ENCODE assay signal across 13 cellular contexts in the genomic region with DNA sequence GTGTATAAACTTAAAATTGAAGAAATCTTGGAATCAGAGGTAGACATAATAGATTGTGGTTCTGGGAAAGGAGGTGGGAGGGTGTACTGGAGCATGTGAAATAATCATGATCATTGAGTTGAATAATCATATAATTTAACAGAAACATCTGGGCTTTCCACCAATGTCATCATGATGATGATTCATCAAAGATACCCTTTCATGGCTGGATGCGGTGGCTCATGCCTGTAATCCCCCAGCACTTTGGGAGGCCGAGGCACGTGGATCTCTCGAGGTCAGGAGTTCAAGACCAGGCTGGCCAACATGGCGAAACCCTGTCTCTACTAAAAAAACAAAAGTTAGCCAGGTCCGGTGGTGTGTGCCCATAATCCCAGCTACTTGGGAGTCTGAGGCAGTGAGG. TPM values are rescaled to one million over a fixed set of nuclear protein-coding genes. Genes with fewer than 3 reads are reported as not detected.
DNase-seq lines count a peak whose midpoint lies in the region; ATAC-seq, FAIRE-seq and TF ChIP-seq lines count a peak whose summit lies in the region.
"Had no signal": no experiment of that assay in that cellular context is flagged by ENCODE, and none has a peak within 500 bp of the region (broad histone marks: within the 10 kb centered on the region; RNA-seq: fewer than 3 reads in every experiment).

No MANE protein-coding gene starts in this region.

- no peaks in the 10 kb centered on the region for H3F3A ChIP-seq in SK-N-SH (replicated peaks; ENCODE audit: insufficient read depth)

- no peak overlapping the region for H3K9ac ChIP-seq in SK-N-SH

- 93% methylated on average over 6 of the region's 6 CpGs for WGBS in SK-N-SH (ENCODE audit: low lambda C conversion rate)

- no peaks in the 10 kb centered on the region for H3K9me3 Mint-ChIP-seq in activated naive CD8-positive, alpha-beta T cell (ENCODE audit: low read depth)
- no peaks in the 10 kb centered on the region for H3K9me3 Mint-ChIP-seq in stimulated activated memory B cell treated with anti-CD40 and anti-IgM and Interleukin-4, amounts not matched to agents 10 μg/mL and 1 μg/mL and 100 μg/mL, for 72 hours
- H3K9me3 Mint-ChIP-seq: GM23338, mesothelial cell of epicardium had no signal

- H3K27ac ChIP-seq in SK-N-SH (ENCODE audit: low read depth in 2 of 2, low read length in 1 of 2): no peak overlapping the region
- H3K27ac ChIP-seq: SJCRH30 had no signal

- no peaks in the 10 kb centered on the region for H3K9me3 ChIP-seq in SK-N-SH
- H3K9me3 ChIP-seq: SJCRH30 had no signal

- H3K4me3 ChIP-seq in SK-N-SH (ENCODE audit: low read depth in 2 of 2, low read length in 1 of 2): no peak overlapping the region
- H3K4me3 ChIP-seq: GM23338, SJCRH30 had no signal

- CTCF ChIA-PET in SK-N-SH (lab: Yijun Ruan, JAX): no interaction called here

- POLR2A ChIA-PET in SK-N-SH (lab: Yijun Ruan, JAX): no interaction called here

- no peak for TF ChIP-seq EP300 in SK-N-SH (IDR thresholded peaks at IDR 0.05; ENCODE audit: borderline replicate concordance in 1 of 2, low read depth in 1 of 2, low read length in 1 of 2)

- H2AFZ ChIP-seq in SK-N-SH (ENCODE audit: low read depth): no peak overlapping the region
- H2AFZ ChIP-seq: GM23338 had no signal

- no peak for DNase-seq in sciatic nerve (ENCODE audit: low spot score)
- no peak for DNase-seq in SK-N-SH
- no peak for DNase-seq in urothelium cell line (ENCODE audit: low spot score)
- DNase-seq: NCI-H2107; SJCRH30; stimulated activated CD4-positive, alpha-beta T cell treated with anti-CD3 and anti-CD28 coated beads, Interleukin-12 subunit alpha, Interleukin-12 subunit beta, amount 100 ng/mL, for 4 hours had no signal

- no peak overlapping the region for H3K4me2 ChIP-seq in SK-N-SH
- H3K4me2 ChIP-seq: GM23338 had no signal

- intact Hi-C loops in sciatic nerve (cut with DNase I): no loop called here

- no peak overlapping the region for H3K4me3 Mint-ChIP-seq in activated naive CD8-positive, alpha-beta T cell
- H3K4me3 Mint-ChIP-seq in stimulated activated memory B cell treated with anti-CD40 and anti-IgM and Interleukin-4, amounts not matched to agents 10 μg/mL and 1 μg/mL and 100 μg/mL, for 72 hours: peak overlapping the region; percentile 55
- H3K4me3 Mint-ChIP-seq: GM23338, mesothelial cell of epicardium had no signal

- H4K20me1 ChIP-seq in SK-N-SH (ENCODE audit: insufficient read depth): no peaks in the 10 kb centered on the region

- no peaks in the 10 kb centered on the region for H3K36me3 ChIP-seq in SK-N-SH (replicated peaks in 1 of 2; ENCODE audit: control insufficient read depth in 1 of 2, insufficient read depth in 2 of 2, low read length in 1 of 2)
- H3K36me3 ChIP-seq: SJCRH30 had no signal

- H3K27ac Mint-ChIP-seq in activated naive CD8-positive, alpha-beta T cell: peak overlapping the region; percentile 6
- peak overlapping the region; percentile 88 for H3K27ac Mint-ChIP-seq in stimulated activated memory B cell treated with anti-CD40 and anti-IgM and Interleukin-4, amounts not matched to agents 10 μg/mL and 1 μg/mL and 100 μg/mL, for 72 hours
- H3K27ac Mint-ChIP-seq: GM23338, mesothelial cell of epicardium had no signal

- H3K4me1 Mint-ChIP-seq in activated naive CD8-positive, alpha-beta T cell (ENCODE audit: low read depth): peaks cover 38% of the 10 kb centered on the region
- H3K4me1 Mint-ChIP-seq in stimulated activated memory B cell treated with anti-CD40 and anti-IgM and Interleukin-4, amounts not matched to agents 10 μg/mL and 1 μg/mL and 100 μg/mL, for 72 hours: peaks cover 56% of the 10 kb centered on the region

- TF ChIP-seq CTCF in SK-N-SH (IDR thresholded peaks at IDR 0.05): no peak

- ATAC-seq in GM18909 (IDR thresholded peaks at IDR 0.05; ENCODE audit: poor library complexity, unreplicated experiment) (peak; percentile 9), HG02981 (IDR thresholded peaks at IDR 0.05; ENCODE audit: unreplicated experiment) (peak; percentile 18), sciatic nerve (no peak)
- ATAC-seq in stimulated activated memory B cell treated with anti-CD40 and anti-IgM and Interleukin-4, amounts not matched to agents 10 μg/mL and 1 μg/mL and 100 μg/mL, for 72 hours: peak; percentile 5
- ATAC-seq: GM23338 had no signal

- H3K36me3 Mint-ChIP-seq in activated naive CD8-positive, alpha-beta T cell: no peaks in the 10 kb centered on the region
- H3K36me3 Mint-ChIP-seq in stimulated activated memory B cell treated with anti-CD40 and anti-IgM and Interleukin-4, amounts not matched to agents 10 μg/mL and 1 μg/mL and 100 μg/mL, for 72 hours: peaks cover 6% of the 10 kb centered on the region
- H3K36me3 Mint-ChIP-seq: mesothelial cell of epicardium had no signal

- TF ChIP-seq RAD21 in SK-N-SH (IDR thresholded peaks at IDR 0.05; ENCODE audit: low read length): no peak

- H3K27me3 ChIP-seq in SK-N-SH (ENCODE audit: insufficient read depth): no peaks in the 10 kb centered on the region
- H3K27me3 ChIP-seq: SJCRH30 had no signal

- no peaks in the 10 kb centered on the region for H3K4me1 ChIP-seq in SK-N-SH (ENCODE audit: control insufficient read depth in 1 of 2, insufficient read depth in 2 of 2, low read depth in 1 of 2, low read length in 1 of 2)
- H3K4me1 ChIP-seq: SJCRH30 had no signal

- H3K9me2 ChIP-seq in SK-N-SH: no peaks in the 10 kb centered on the region

- H3K27me3 Mint-ChIP-seq in activated naive CD8-positive, alpha-beta T cell: no peaks in the 10 kb centered on the region
- no peaks in the 10 kb centered on the region for H3K27me3 Mint-ChIP-seq in stimulated activated memory B cell treated with anti-CD40 and anti-IgM and Interleukin-4, amounts not matched to agents 10 μg/mL and 1 μg/mL and 100 μg/mL, for 72 hours

- FAIRE-seq in urothelium cell line (lab: Jason Lieb, UNC): no peak

- peaks cover 61% of the 10 kb centered on the region for H3K79me2 ChIP-seq in SK-N-SH (ENCODE audit: insufficient read depth)

TF ChIP-seq in SK-N-SH, 30 proteins besides CTCF, POLR2A, EP300 and RAD21:
- no peak for TF ChIP-seq SMC3 (IDR thresholded peaks at IDR 0.05; ENCODE audit: low read depth, low read length)
- TF ChIP-seq JUND (IDR thresholded peaks at IDR 0.05): no peak
- no peak for TF ChIP-seq TAF1 (IDR thresholded peaks at IDR 0.05; ENCODE audit: borderline replicate concordance, low read depth, low read length)
- TF ChIP-seq, protein P1, sequence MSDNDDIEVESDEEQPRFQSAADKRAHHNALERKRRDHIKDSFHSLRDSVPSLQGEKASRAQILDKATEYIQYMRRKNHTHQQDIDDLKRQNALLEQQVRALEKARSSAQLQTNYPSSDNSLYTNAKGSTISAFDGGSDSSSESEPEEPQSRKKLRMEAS (IDR thresholded peaks at IDR 0.05; ENCODE audit: low read depth): no peak
- no peak for TF ChIP-seq RXRA (IDR thresholded peaks at IDR 0.05; ENCODE audit: borderline replicate concordance, low read depth)
- TF ChIP-seq SIN3A (IDR thresholded peaks at IDR 0.05; ENCODE audit: borderline replicate concordance, low read depth, low read length): no peak
- TF ChIP-seq NRF1 (IDR thresholded peaks at IDR 0.05; ENCODE audit: low read depth, low read length): no peak
TF ChIP-seq in SK-N-SH: peak in this region for 0.

RNA-seq across cellular contexts. Expression of a gene that starts 6.7 kb away (rescaled TPM):
- total RNA-seq in sciatic nerve: 109 TPM
- 22.8 and 30.7 TPM in 2 replicates for polyA plus RNA-seq in SK-N-SH (2012; rRNA removed)
- polyA plus RNA-seq in SK-N-SH (2012; cell fraction: cytosol; rRNA removed): 16.9 and 18.5 TPM in 2 replicates
- polyA plus RNA-seq in SK-N-SH (2012; cell fraction: nucleus; rRNA removed): 77.0 and 116 TPM in 2 replicates

RNA-seq across cellular contexts. Expression of a gene that starts 26.8 kb away (rescaled TPM):
- total RNA-seq in sciatic nerve: 21.5 TPM
- polyA plus RNA-seq in SK-N-SH (2012; rRNA removed): 36.9 and 39.0 TPM in 2 replicates
- 43.6 and 51.5 TPM in 2 replicates for polyA plus RNA-seq in SK-N-SH (2012; cell fraction: cytosol; rRNA removed)
- polyA plus RNA-seq in SK-N-SH (2012; cell fraction: nucleus; rRNA removed): 9.2 and 14.1 TPM in 2 replicates

RNA-seq across cellular contexts. Expression of a gene that starts 48.8 kb away (rescaled TPM):
- 13.3 TPM for total RNA-seq in sciatic nerve
- polyA plus RNA-seq in SK-N-SH (2012; rRNA removed): 1.0 and 1.1 TPM in 2 replicates
- polyA plus RNA-seq in SK-N-SH (2012; cell fraction: cytosol; rRNA removed): 1.5 and 2.2 TPM in 2 replicates
- 0.67 and 1.0 TPM in 2 replicates for polyA plus RNA-seq in SK-N-SH (2012; cell fraction: nucleus; rRNA removed)
- total RNA-seq: G401, GM23338, SJCRH30 had no signal
